Comparison of ENCODE assay signal across 9 cellular contexts in genomic region chr4:103098331-103098730, GRCh38. TPM values are rescaled to one million over a fixed set of nuclear protein-coding genes. Genes with fewer than 3 reads are reported as not detected.
DNase-seq lines count a peak whose midpoint lies in the region; ATAC-seq and TF ChIP-seq lines count a peak whose summit lies in the region.
"Had no signal": no experiment of that assay in that cellular context is flagged by ENCODE, and none has a peak within 500 bp of the region (broad histone marks: within the 10 kb centered on the region; RNA-seq: fewer than 3 reads in every experiment).

No MANE protein-coding gene starts in this region.

- no peaks in the 10 kb centered on the region for H3K36me3 ChIP-seq in liver (ENCODE audit: control insufficient read depth in 4 of 4, insufficient read depth in 3 of 4, low read depth in 1 of 4, low read length in 3 of 4)

- no peaks in the 10 kb centered on the region for H3K27me3 ChIP-seq in liver (ENCODE audit: control insufficient read depth in 4 of 4, insufficient read depth in 4 of 4, low read length in 3 of 4)

- intact Hi-C loops in MCF 10A (cut with micrococcal nuclease), result loop anchor here (2.0 to 5.0 kb wide), 2 partner anchors 478 to 751 kb away; partner anchors contain the start of gene SLC39A8

- H3K4me1 Mint-ChIP-seq in MCF 10A (ENCODE audit: insufficient read depth, unreplicated experiment), result peaks cover 16% of the 10 kb centered on the region
- peaks cover 23% of the 10 kb centered on the region for H3K4me1 Mint-ChIP-seq in stimulated activated effector memory CD8-positive, alpha-beta T cell treated with anti-CD3 and anti-CD28 coated beads, Interleukin-12 subunit alpha, Interleukin-12 subunit beta, amount 100 ng/mL, for 72 hours
- peaks cover 35% of the 10 kb centered on the region for H3K4me1 Mint-ChIP-seq in stimulated activated naive CD8-positive, alpha-beta T cell treated with anti-CD3 and anti-CD28 coated beads, Interleukin-15, amount 100 ng/mL, for 72 hours

- BruUV-seq in MCF 10A (replicated peaks; lab: Mats Ljungman, UMichigan), result no TSS peak

- H3K9me3 Mint-ChIP-seq in MCF 10A (ENCODE audit: unreplicated experiment), result no peaks in the 10 kb centered on the region
- H3K9me3 Mint-ChIP-seq in stimulated activated effector memory CD8-positive, alpha-beta T cell treated with anti-CD3 and anti-CD28 coated beads, Interleukin-12 subunit alpha, Interleukin-12 subunit beta, amount 100 ng/mL, for 72 hours, result no peaks in the 10 kb centered on the region
- H3K9me3 Mint-ChIP-seq in stimulated activated naive CD8-positive, alpha-beta T cell treated with anti-CD3 and anti-CD28 coated beads, Interleukin-15, amount 100 ng/mL, for 72 hours, result no peaks in the 10 kb centered on the region

- no peak overlapping the region for H3K27ac Mint-ChIP-seq in MCF 10A (ENCODE audit: low read depth, unreplicated experiment)
- peak overlapping the region; percentile 80 for H3K27ac Mint-ChIP-seq in stimulated activated effector memory CD8-positive, alpha-beta T cell treated with anti-CD3 and anti-CD28 coated beads, Interleukin-12 subunit alpha, Interleukin-12 subunit beta, amount 100 ng/mL, for 72 hours
- H3K27ac Mint-ChIP-seq in stimulated activated naive CD8-positive, alpha-beta T cell treated with anti-CD3 and anti-CD28 coated beads, Interleukin-15, amount 100 ng/mL, for 72 hours, result no peak overlapping the region

- no peaks in the 10 kb centered on the region for H3K27me3 Mint-ChIP-seq in MCF 10A (ENCODE audit: insufficient read depth, unreplicated experiment)
- no peaks in the 10 kb centered on the region for H3K27me3 Mint-ChIP-seq in stimulated activated naive CD8-positive, alpha-beta T cell treated with anti-CD3 and anti-CD28 coated beads, Interleukin-15, amount 100 ng/mL, for 72 hours

- TF ChIP-seq CTCF in MCF 10A (IDR thresholded peaks at IDR 0.05; ENCODE audit: unreplicated experiment) (no peak), liver (IDR thresholded peaks at IDR 0.05; ENCODE audit: low read depth, low read length, missing input control) (no peak)

- H3K4me3 ChIP-seq in liver (ENCODE audit: low read depth in 1 of 3, low read length in 3 of 3), result peak overlapping the region in 1 of 3 donors; percentile 78

- CTCF ChIA-PET in MCF 10A (lab: Yijun Ruan, JAX), result interaction anchor here (0.5 to 5.0 kb wide), 9 partner anchors 8 to 798 kb away, joined by 3 to 57 read pairs (median 5); no protein-coding TSS in a partner anchor

- peaks cover 5% of the 10 kb centered on the region for H3K36me3 Mint-ChIP-seq in MCF 10A (ENCODE audit: insufficient read depth, unreplicated experiment)
- H3K36me3 Mint-ChIP-seq in stimulated activated effector memory CD8-positive, alpha-beta T cell treated with anti-CD3 and anti-CD28 coated beads, Interleukin-12 subunit alpha, Interleukin-12 subunit beta, amount 100 ng/mL, for 72 hours, result no peaks in the 10 kb centered on the region

- no peaks in the 10 kb centered on the region for H3K9me3 ChIP-seq in liver (ENCODE audit: control insufficient read depth in 4 of 4, low read length in 3 of 4)

- DNase-seq in LHCN-M2 (ENCODE audit: low read depth) (peak; percentile 70), MCF 10A (ENCODE audit: unreplicated experiment) (no peak), SKM-1 (lab: John Stamatoyannopoulos, UW; ENCODE audit: unreplicated experiment) (no peak)
- DNase-seq in stimulated activated effector memory CD8-positive, alpha-beta T cell treated with anti-CD3 and anti-CD28 coated beads, Interleukin-12 subunit alpha, Interleukin-12 subunit beta, amount 100 ng/mL, for 72 hours (ENCODE audit: low spot score in 2 of 2), result no peak
- DNase-seq in activated CD4-positive, alpha-beta T cell treated with anti-CD3 and anti-CD28 coated beads for 1 hour, result no peak
- no peak for DNase-seq in stimulated activated naive CD8-positive, alpha-beta T cell treated with anti-CD3 and anti-CD28 coated beads, Interleukin-15, amount 100 ng/mL, for 72 hours
- DNase-seq: left cardiac atrium, NCI-H510A treated with DMSO at 0.1 percent for 48 hours had no signal

- no peak for TF ChIP-seq RAD21 in liver (IDR thresholded peaks at IDR 0.05)

- POLR2A ChIA-PET in MCF 10A (lab: Yijun Ruan, JAX), result interaction anchor here (0.6 to 3.6 kb wide), 11 partner anchors 11 to 660 kb away, joined by 3 to 20 read pairs (median 3); partner anchors contain the start of genes SLC9B1, SLC9B2 and UBE2D3

- peak overlapping the region; percentile 88 for H3K4me3 Mint-ChIP-seq in MCF 10A (ENCODE audit: unreplicated experiment)
- H3K4me3 Mint-ChIP-seq in stimulated activated effector memory CD8-positive, alpha-beta T cell treated with anti-CD3 and anti-CD28 coated beads, Interleukin-12 subunit alpha, Interleukin-12 subunit beta, amount 100 ng/mL, for 72 hours, result no peak overlapping the region
- peak overlapping the region in 1 of 2 donors; percentile 90 for H3K4me3 Mint-ChIP-seq in stimulated activated naive CD8-positive, alpha-beta T cell treated with anti-CD3 and anti-CD28 coated beads, Interleukin-15, amount 100 ng/mL, for 72 hours

- WGBS in liver, result 76% methylated on average over 9 of the region's 9 CpGs

- peaks cover 12 to 49% (median 36%) of the 10 kb centered on the region in 4 donors for H3K4me1 ChIP-seq in liver (ENCODE audit: control insufficient read depth in 4 of 4, insufficient read depth in 4 of 4, low read length in 3 of 4)

- H3K9ac ChIP-seq in liver (ENCODE audit: low read depth in 1 of 2, low read length in 2 of 2), result no peak overlapping the region

- H3K27ac ChIP-seq in liver (ENCODE audit: low read depth in 1 of 2, low read length in 2 of 2), result peak overlapping the region; percentile 74 to 80

- no peak for ATAC-seq in stimulated activated effector memory CD8-positive, alpha-beta T cell treated with anti-CD3 and anti-CD28 coated beads, Interleukin-12 subunit alpha, Interleukin-12 subunit beta, amount 100 ng/mL, for 72 hours
- ATAC-seq in stimulated activated naive CD8-positive, alpha-beta T cell treated with anti-CD3 and anti-CD28 coated beads, Interleukin-15, amount 100 ng/mL, for 72 hours, result no peak

TF ChIP-seq in liver, 16 proteins besides CTCF, POLR2A, EP300 and RAD21:
- TF ChIP-seq FOXA2 (IDR thresholded peaks at IDR 0.05) (no peak), ZBTB33 (IDR thresholded peaks at IDR 0.05) (no peak), EGR1 (IDR thresholded peaks at IDR 0.05; ENCODE audit: low read depth in 2 of 2) (no peak), FOXA1 (IDR thresholded peaks at IDR 0.05) (no peak), TAF1 (conservative IDR thresholded peaks at IDR 0.05) (no peak), NR2F2 (IDR thresholded peaks at IDR 0.05) (no peak), SP1 (IDR thresholded peaks at IDR 0.05) (no peak), YY1 (IDR thresholded peaks at IDR 0.05) (no peak), JUND (IDR thresholded peaks at IDR 0.05) (no peak), RXRA (IDR thresholded peaks at IDR 0.05) (no peak)

RNA-seq across cellular contexts. Expression of gene BDH2, which starts 1.3 kb away (rescaled TPM):
- total RNA-seq in LHCN-M2 (2014; rRNA removed) (58.6 and 68.1 TPM in 2 replicates), MCF 10A (2022) (14.3 and 17.6 TPM in 2 replicates), liver (10 to 100 TPM; 16.6 to 44.1 TPM)
- polyA plus RNA-seq in LHCN-M2 (2012), result 40.1 TPM
- 10 to 100 TPM; 26.8 to 88.5 TPM for polyA plus RNA-seq in liver

RNA-seq across cellular contexts. Expression of gene SLC9B2, which starts 21.8 kb away (rescaled TPM):
- total RNA-seq in LHCN-M2 (2014; rRNA removed) (12.2 and 13.0 TPM in 2 replicates), MCF 10A (2022) (27.7 and 28.7 TPM in 2 replicates), liver (10 to 100 TPM; 36.2 to 47.0 TPM)
- 5.3 TPM for polyA plus RNA-seq in LHCN-M2 (2012)
- polyA plus RNA-seq in liver, result 10 to 100 TPM; 23.7 to 32.7 TPM
